ENCODE assay signal across 16 cellular contexts in the genomic region with DNA sequence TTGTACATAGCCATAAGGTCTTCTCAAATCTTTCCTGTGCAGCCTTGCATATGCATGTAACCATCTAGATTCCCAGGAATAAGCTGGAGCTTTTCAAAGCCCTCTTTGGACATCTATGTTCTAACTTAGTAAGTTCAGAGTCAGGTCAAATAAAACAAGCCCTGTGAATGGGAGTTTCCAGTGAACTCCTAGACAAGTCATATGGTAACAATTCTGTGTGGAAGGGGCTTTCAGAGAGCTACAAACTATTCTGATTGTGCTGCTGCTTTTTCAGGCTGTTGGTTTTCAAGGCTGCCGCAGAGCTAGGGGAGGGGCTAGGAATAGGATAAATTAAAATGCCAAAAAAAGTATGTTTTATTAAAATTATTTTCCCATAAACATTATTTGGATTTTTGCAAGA.
DNase-seq lines count a peak whose midpoint lies in the region; ATAC-seq and TF ChIP-seq lines count a peak whose summit lies in the region.
"Had no signal": no experiment of that assay in that cellular context is flagged by ENCODE, and none has a peak within 500 bp of the region (broad histone marks: within the 10 kb centered on the region; RNA-seq: fewer than 3 reads in every experiment).

No MANE protein-coding gene starts in this region.

- no peak for TF ChIP-seq POLR2A in esophagus muscularis mucosa (IDR thresholded peaks at IDR 0.05; ENCODE audit: low read depth)

- intact Hi-C loops in esophagus muscularis mucosa (cut with DNase I), result no loop called here

- H3K9me3 ChIP-seq in esophagus muscularis mucosa, result peaks cover 0 to 16% (median 12%) of the 10 kb centered on the region in 4 donors

- H3K27ac ChIP-seq in esophagus muscularis mucosa (replicated peaks in 1 of 4), result no peak overlapping the region

- peaks cover 40% of the 10 kb centered on the region for H3K27me3 Mint-ChIP-seq in activated T-cell treated with anti-CD3 and anti-CD28 coated beads, Interleukin-2, amount 50 U/mL, for 24 hours

- DNase-seq in RPMI7951 (ENCODE audit: low read depth), result peak; percentile 23
- no peak for DNase-seq in NCI-H1417 (lab: John Stamatoyannopoulos, UW)
- no peak for DNase-seq in esophagus muscularis mucosa (ENCODE audit: extremely low spot score)
- DNase-seq in activated T-cell treated with anti-CD3 and anti-CD28 coated beads, Interleukin-2, amount 50 U/mL, for 24 hours, result no peak
- DNase-seq: C1 segment of cervical spinal cord; Calu3; CD4-positive, alpha-beta T cell; DMS 273 treated with DMSO at 0.1 percent for 48 hours; H7; KG1 had no signal

- TF ChIP-seq CTCF in esophagus muscularis mucosa (IDR thresholded peaks at IDR 0.05), result no peak

- no peak overlapping the region for H3K4me3 Mint-ChIP-seq in activated T-cell treated with anti-CD3 and anti-CD28 coated beads, Interleukin-2, amount 50 U/mL, for 24 hours
- H3K4me3 Mint-ChIP-seq: B cell; CD4-positive, alpha-beta T cell; GM23338; IgD-negative memory B cell had no signal

- no peak for TF ChIP-seq EP300 in esophagus muscularis mucosa (IDR thresholded peaks at IDR 0.05)

- H3K4me1 ChIP-seq in esophagus muscularis mucosa, result no peaks in the 10 kb centered on the region

- no peaks in the 10 kb centered on the region for H3K4me1 Mint-ChIP-seq in activated T-cell treated with anti-CD3 and anti-CD28 coated beads, Interleukin-2, amount 50 U/mL, for 24 hours (ENCODE audit: low read depth)
- H3K4me1 Mint-ChIP-seq: B cell, GM23338, IgD-negative memory B cell had no signal

- H3K36me3 Mint-ChIP-seq in activated T-cell treated with anti-CD3 and anti-CD28 coated beads, Interleukin-2, amount 50 U/mL, for 24 hours (ENCODE audit: low read depth), result no peaks in the 10 kb centered on the region
- H3K36me3 Mint-ChIP-seq: IgD-negative memory B cell had no signal

- H3K27ac Mint-ChIP-seq in activated T-cell treated with anti-CD3 and anti-CD28 coated beads, Interleukin-2, amount 50 U/mL, for 24 hours, result no peak overlapping the region
- H3K27ac Mint-ChIP-seq: B cell; CD4-positive, alpha-beta T cell; GM23338; IgD-negative memory B cell had no signal

- H3K27me3 ChIP-seq in esophagus muscularis mucosa, result no peaks in the 10 kb centered on the region

- no peaks in the 10 kb centered on the region for H3K36me3 ChIP-seq in esophagus muscularis mucosa

- peaks cover 20% of the 10 kb centered on the region for H3K9me3 Mint-ChIP-seq in activated T-cell treated with anti-CD3 and anti-CD28 coated beads, Interleukin-2, amount 50 U/mL, for 24 hours
- H3K9me3 Mint-ChIP-seq: GM23338 had no signal

- ATAC-seq in GM18868 (IDR thresholded peaks at IDR 0.05; ENCODE audit: unreplicated experiment) (peak; percentile 87), HG02884 (IDR thresholded peaks at IDR 0.05; ENCODE audit: unreplicated experiment) (peak; percentile 55), GM18517 (IDR thresholded peaks at IDR 0.05; ENCODE audit: unreplicated experiment) (no peak)
- ATAC-seq: GM23338 had no signal

- no peak overlapping the region for H3K4me3 ChIP-seq in esophagus muscularis mucosa
- H3K4me3 ChIP-seq: GM23338 had no signal

- 75% methylated on average over 1 of the region's 1 CpG for WGBS in esophagus muscularis mucosa
